In the genomic region with DNA sequence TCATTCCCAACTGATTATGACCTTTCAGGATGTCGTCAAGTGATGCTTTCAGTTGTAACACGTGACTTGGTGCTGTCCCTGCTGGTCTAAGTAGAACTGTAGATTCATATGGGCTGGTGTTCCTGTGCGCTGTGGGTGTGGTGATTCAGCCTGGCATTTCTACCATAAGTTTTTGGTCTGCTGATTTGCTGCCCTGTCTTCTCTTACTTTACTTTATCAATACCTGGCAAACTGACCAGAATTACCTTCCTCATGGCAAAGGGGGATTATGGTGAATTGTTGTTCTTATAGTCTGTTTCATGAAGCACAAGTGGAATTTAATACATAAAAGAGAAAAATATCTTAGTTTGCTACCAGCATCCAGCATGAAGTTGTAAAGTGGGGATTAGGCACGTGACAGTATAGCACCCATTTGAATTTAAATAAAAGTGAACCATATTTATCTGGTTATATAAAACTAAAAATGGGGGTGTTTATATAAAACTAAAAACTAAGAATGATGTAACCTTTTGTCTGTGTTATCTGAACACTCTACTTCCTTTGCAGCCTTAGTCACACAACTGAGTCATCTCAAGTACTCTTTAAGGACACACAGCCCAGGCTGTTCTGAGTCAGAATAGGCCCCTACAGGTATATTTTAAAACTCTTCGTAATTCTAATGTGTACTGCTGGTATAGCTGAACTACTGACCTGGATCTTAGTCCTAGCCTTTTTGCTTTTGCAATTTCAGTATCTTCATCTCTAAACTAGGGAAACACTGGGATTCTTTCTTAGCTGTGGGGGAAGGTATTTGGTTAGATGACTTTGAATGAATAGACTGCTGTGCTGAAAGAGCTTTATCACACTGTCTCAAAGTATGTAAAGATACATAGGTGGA, we compare ENCODE assay signal across 9 cellular contexts. TPM values are rescaled to one million over a fixed set of nuclear protein-coding genes. Genes with fewer than 3 reads are reported as not detected.
DNase-seq lines count a peak whose midpoint lies in the region; ATAC-seq, FAIRE-seq and TF ChIP-seq lines count a peak whose summit lies in the region.
"Had no signal": no experiment of that assay in that cellular context is flagged by ENCODE, and none has a peak within 500 bp of the region (broad histone marks: within the 10 kb centered on the region; RNA-seq: fewer than 3 reads in every experiment).

No MANE protein-coding gene starts in this region.

- H3K9ac ChIP-seq in endocrine pancreas (ENCODE audit: control insufficient read depth, insufficient read depth, low read length): peak overlapping the region; percentile 19

- H3K27me3 ChIP-seq in endocrine pancreas (ENCODE audit: control insufficient read depth, insufficient read depth, low read length): no peaks in the 10 kb centered on the region
- H3K27me3 ChIP-seq in pancreas: no peaks in the 10 kb centered on the region

- H3K4me1 ChIP-seq in endocrine pancreas (ENCODE audit: control insufficient read depth, insufficient read depth, low read length) (peaks cover 13% of the 10 kb centered on the region), pancreas (peaks cover 0 to 4% (median 0%) of the 10 kb centered on the region in 3 donors)

- no peak for FAIRE-seq in pancreas (lab: Jason Lieb, UNC)

- peak; percentile 52 for DNase-seq in activated T-cell treated with anti-CD3 and anti-CD28 coated beads for 24 hours (ENCODE audit: low read depth)
- DNase-seq in activated T-cell treated with anti-CD3 and anti-CD28 coated beads, Interleukin-2, amount 50 U/mL, for 1 hour: no peak
- DNase-seq in activated CD4-positive, CD25-positive, alpha-beta regulatory T cell treated with anti-CD3 and anti-CD28 coated beads, Interleukin-2, amount 50 U/mL, for 16 hours (ENCODE audit: low read depth, low spot score): peak; percentile 11
- DNase-seq in pancreas: no peak
- DNase-seq in NCI-H526 (lab: John Stamatoyannopoulos, UW): no peak
- no peak for DNase-seq in NCI-H345 treated with DMSO at 0.1 percent for 48 hours (lab: John Stamatoyannopoulos, UW; ENCODE audit: unreplicated experiment)
- DNase-seq: DND-41 had no signal

- no peak for TF ChIP-seq CTCF in pancreas (IDR thresholded peaks at IDR 0.05)

- H3K9me3 ChIP-seq in endocrine pancreas (ENCODE audit: control insufficient read depth, low read length) (no peaks in the 10 kb centered on the region), pancreas (no peaks in the 10 kb centered on the region)

- intact Hi-C loops in pancreas (cut with DNase I): no loop called here

- peak overlapping the region in 1 of 4 donors; percentile 63 for H3K27ac ChIP-seq in pancreas

- peaks cover 7% of the 10 kb centered on the region for H3K36me3 ChIP-seq in endocrine pancreas (ENCODE audit: control insufficient read depth, insufficient read depth, low read length)
- H3K36me3 ChIP-seq in pancreas: peaks cover 0 to 48% (median 14%) of the 10 kb centered on the region in 3 donors

- ATAC-seq in HG03280 (IDR thresholded peaks at IDR 0.05; ENCODE audit: unreplicated experiment): peak; percentile 86
- ATAC-seq in pancreas: peak; percentile 75 to 86 (median 78)

- WGBS in pancreas, 2 donors: 90% methylated on average over 5 of the region's 5 CpGs

- H3K4me3 ChIP-seq in endocrine pancreas (ENCODE audit: control insufficient read depth, insufficient read depth, low read length) (peak overlapping the region; percentile 20), pancreas (no peak overlapping the region)

RNA-seq across cellular contexts. Expression of a gene that starts 28.3 kb away (rescaled TPM):
- total RNA-seq in pancreas: 10 to 100 TPM; 16.8 to 22.7 (median 19.3) TPM
- polyA plus RNA-seq in pancreas: 10 to 100 TPM; 11.4 to 27.9 TPM

RNA-seq across cellular contexts. Expression of a gene that starts 28.4 kb away (rescaled TPM):
- 10 to 100 TPM in 4 of 6 donors, 1 to 10 TPM in 2; 6.6 to 13.4 (median 10.7) TPM for total RNA-seq in pancreas
- polyA plus RNA-seq in pancreas: 10 to 100 TPM; 24.6 to 30.6 TPM

Comparison
In these comparisons a context has a peak if more than half of its experiments do, and no peak if none do; other contexts are left out.
1. DNase-seq: peak in activated T-cell treated with anti-CD3 and anti-CD28 coated beads for 24 hours (single experiment) and activated CD4-positive, CD25-positive, alpha-beta regulatory T cell treated with anti-CD3 and anti-CD28 coated beads, Interleukin-2, amount 50 U/mL, for 16 hours (single experiment); none in activated T-cell treated with anti-CD3 and anti-CD28 coated beads, Interleukin-2, amount 50 U/mL, for 1 hour (single experiment), pancreas (0 of 6), NCI-H526 (0 of 2) and NCI-H345 treated with DMSO at 0.1 percent for 48 hours (single experiment).